ENCODE assay signal across 8 cellular contexts in genomic region chr12:128969480-128970055, GRCh38.
DNase-seq lines count a peak whose midpoint lies in the region; ATAC-seq and TF ChIP-seq lines count a peak whose summit lies in the region.

No MANE protein-coding gene starts in this region.

- intact Hi-C loops in body of pancreas (cut with DNase I), result loop anchor here (5.0 kb wide), 1 partner anchor 943 kb away; no protein-coding TSS in a partner anchor

- H3K9ac ChIP-seq in mesenchymal stem cell (ENCODE audit: low read length), result no peak overlapping the region

- 0 to 4% methylated on average over 7 to 18 of the region's 18 CpGs for WGBS in body of pancreas, 2 donors
- 7% methylated on average over 17 of the region's 18 CpGs for WGBS in mesenchymal stem cell

- H3K4me3 ChIP-seq in body of pancreas (no peak overlapping the region), osteoblast (ENCODE audit: insufficient read depth, low read length) (no peak overlapping the region), mesenchymal stem cell (ENCODE audit: insufficient read depth in 1 of 2, low read depth in 1 of 2, low read length in 2 of 2) (no peak overlapping the region)

- H4K91ac ChIP-seq in mesenchymal stem cell (ENCODE audit: low read length), result no peak overlapping the region

- no peak overlapping the region for H3K4me2 ChIP-seq in osteoblast (ENCODE audit: insufficient read depth, low read length)
- no peak overlapping the region for H3K4me2 ChIP-seq in mesenchymal stem cell (ENCODE audit: low read length, poor library complexity, severe bottlenecking)

- H3K36me3 ChIP-seq in body of pancreas (replicated peaks in 1 of 2; ENCODE audit: insufficient read depth in 1 of 2, low read depth in 2 of 2), result no peaks in the 10 kb centered on the region
- H3K36me3 ChIP-seq in osteoblast (ENCODE audit: insufficient read depth, low read length), result no peaks in the 10 kb centered on the region
- H3K36me3 ChIP-seq in mesenchymal stem cell (ENCODE audit: control insufficient read depth in 1 of 2, insufficient read depth in 2 of 2, low read depth in 1 of 2, low read length in 2 of 2), result no peaks in the 10 kb centered on the region

- H3K9me3 Mint-ChIP-seq in naive B cell, result peaks cover 4 to 9% (median 6%) of the 10 kb centered on the region in 7 donors

- DNase-seq in D341Med (ENCODE audit: low spot score), result peak; percentile 80
- DNase-seq in NCI-H345 treated with DMSO at 0.1 percent for 48 hours (lab: John Stamatoyannopoulos, UW; ENCODE audit: unreplicated experiment), result peak; percentile 98
- DNase-seq in body of pancreas, result peak; percentile 15 to 52 (median 36)
- DNase-seq in naive B cell, result no peak
- no peak for DNase-seq in osteoblast (ENCODE audit: insufficient read length, low spot score, missing footprints)
- DNase-seq in mesenchymal stem cell, result no peak

- no peak overlapping the region for H4K8ac ChIP-seq in mesenchymal stem cell (ENCODE audit: low read length)

- no peak overlapping the region for H2BK15ac ChIP-seq in mesenchymal stem cell (ENCODE audit: low read depth, poor library complexity, severe bottlenecking)

- no peak overlapping the region for H2BK5ac ChIP-seq in mesenchymal stem cell (ENCODE audit: low read depth, low read length, poor library complexity, severe bottlenecking)

- H3K18ac ChIP-seq in mesenchymal stem cell (ENCODE audit: low read depth in 1 of 2, low read length in 2 of 2), result no peak overlapping the region

- H3K4me3 Mint-ChIP-seq in naive B cell, result peak overlapping the region in 2 of 8 donors; percentile 63 to 70

- H3K23ac ChIP-seq in mesenchymal stem cell (ENCODE audit: low read length in 2 of 2), result no peak overlapping the region

- H3K27me3 ChIP-seq in body of pancreas, result no peaks in the 10 kb centered on the region
- H3K27me3 ChIP-seq in osteoblast (ENCODE audit: insufficient read depth, low read length), result no peaks in the 10 kb centered on the region
- H3K27me3 ChIP-seq in mesenchymal stem cell (ENCODE audit: control insufficient read depth in 1 of 2, insufficient read depth in 1 of 2, low read length in 2 of 2), result peaks cover 12 to 32% of the 10 kb centered on the region in 2 experiments

- H3K9me3 ChIP-seq in body of pancreas (no peaks in the 10 kb centered on the region), osteoblast (ENCODE audit: low read depth, low read length) (no peaks in the 10 kb centered on the region), mesenchymal stem cell (ENCODE audit: control insufficient read depth, low read length) (peaks cover 5% of the 10 kb centered on the region)

- peaks cover 4 to 6% of the 10 kb centered on the region in 2 donors for H3K36me3 Mint-ChIP-seq in naive B cell

- no peaks in the 10 kb centered on the region for H4K20me1 ChIP-seq in osteoblast (ENCODE audit: insufficient read depth, low read length)

- H3K79me2 ChIP-seq in osteoblast (ENCODE audit: insufficient read depth, low read length), result no peaks in the 10 kb centered on the region

- H2BK12ac ChIP-seq in mesenchymal stem cell (ENCODE audit: low read length in 2 of 2), result no peak overlapping the region

- H2AFZ ChIP-seq in osteoblast (ENCODE audit: low read length) (no peak overlapping the region), mesenchymal stem cell (ENCODE audit: low read depth, low read length) (no peak overlapping the region)

- H3K79me1 ChIP-seq in mesenchymal stem cell (replicated peaks; ENCODE audit: low read length, poor library complexity, severe bottlenecking), result no peaks in the 10 kb centered on the region

- TF ChIP-seq CTCF in body of pancreas (IDR thresholded peaks at IDR 0.05) (peak in 6 of 7 experiments; percentile 7 to 52 (median 35)), osteoblast (IDR thresholded peaks at IDR 0.05; ENCODE audit: extremely low read depth, low read depth, low read length) (no peak)

- H3K4me1 ChIP-seq in body of pancreas (no peaks in the 10 kb centered on the region), osteoblast (ENCODE audit: insufficient read depth, low read length) (no peaks in the 10 kb centered on the region), mesenchymal stem cell (ENCODE audit: control insufficient read depth, insufficient read depth, low read depth, low read length) (peaks cover 13% of the 10 kb centered on the region)

- no peak overlapping the region for H3K27ac Mint-ChIP-seq in naive B cell

- no peak overlapping the region for H3K14ac ChIP-seq in mesenchymal stem cell (ENCODE audit: low read length in 2 of 2)

- no peak overlapping the region for H2BK120ac ChIP-seq in mesenchymal stem cell (ENCODE audit: low read depth, low read length)

- no peak overlapping the region for H3K4ac ChIP-seq in mesenchymal stem cell (ENCODE audit: low read depth in 1 of 2, low read length in 2 of 2)

- TF ChIP-seq POLR2A in body of pancreas (IDR thresholded peaks at IDR 0.05), result no peak

- H3K27me3 Mint-ChIP-seq in naive B cell, result peaks cover 49 to 73% (median 59%) of the 10 kb centered on the region in 3 donors

- H2AK5ac ChIP-seq in mesenchymal stem cell (ENCODE audit: low read length, severe bottlenecking), result no peak overlapping the region

- H3K4me1 Mint-ChIP-seq in naive B cell, result peaks cover 26 to 46% (median 34%) of the 10 kb centered on the region in 3 donors

- H3K27ac ChIP-seq in body of pancreas (no peak overlapping the region), osteoblast (ENCODE audit: low read depth, low read length) (no peak overlapping the region), mesenchymal stem cell (ENCODE audit: low read length, poor library complexity, severe bottlenecking) (no peak overlapping the region)

- ATAC-seq in GM18909 (IDR thresholded peaks at IDR 0.05; ENCODE audit: poor library complexity, unreplicated experiment) (peak; percentile 76), HG03139 (IDR thresholded peaks at IDR 0.05; ENCODE audit: unreplicated experiment) (peak; percentile 95), body of pancreas (peak; percentile 72), naive B cell (ENCODE audit: low read depth in 2 of 2) (peak; percentile 50 to 59)

Comparison
In these comparisons a context has a peak if more than half of its experiments do, and no peak if none do; other contexts are left out.
1. DNase-seq: peak in D341Med (single experiment), NCI-H345 treated with DMSO at 0.1 percent for 48 hours (single experiment) and body of pancreas (4 of 4); none in naive B cell (single experiment), osteoblast (single experiment) and mesenchymal stem cell (single experiment).
2. Peak in every context shown above with its lines, with median percentiles within 50 percentile points of each other: ATAC-seq.